In the genomic region with DNA sequence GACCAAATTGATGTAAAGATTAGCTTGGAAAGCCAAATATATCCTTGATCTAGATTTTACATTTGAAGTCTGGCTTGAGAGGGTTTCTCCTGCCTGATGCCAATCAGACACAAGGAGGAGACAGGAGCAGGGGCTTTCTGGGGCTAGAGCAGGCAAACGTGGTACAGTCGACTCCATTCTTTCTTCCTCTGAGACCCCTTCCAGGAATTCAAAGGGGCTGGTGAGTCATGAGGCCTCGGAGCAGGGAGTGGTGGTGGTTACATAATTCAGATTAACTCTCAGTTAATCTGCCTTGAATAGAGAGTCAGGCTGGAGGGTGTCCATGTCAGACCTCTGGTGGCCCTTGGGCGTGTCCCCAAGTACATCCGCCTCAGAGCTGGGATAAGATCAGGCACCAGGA, we compare ENCODE assay signal across 15 cellular contexts. TPM values are rescaled to one million over a fixed set of nuclear protein-coding genes. Genes with fewer than 3 reads are reported as not detected.
A peak's percentile ranks its signal among the peaks of the same experiment; 100 is the strongest.
DNase-seq lines count a peak whose midpoint lies in the region; ATAC-seq, FAIRE-seq and TF ChIP-seq lines count a peak whose summit lies in the region.
"Had no signal": no experiment of that assay in that cellular context is flagged by ENCODE, and none has a peak within 500 bp of the region (broad histone marks: within the 10 kb centered on the region; RNA-seq: fewer than 3 reads in every experiment).

No MANE protein-coding gene starts in this region.

- H3K36me3 Mint-ChIP-seq in GM23338 (ENCODE audit: low read depth), result no peaks in the 10 kb centered on the region; the same call in 2 of the 3 replicates
- H3K36me3 Mint-ChIP-seq: CD4-positive, alpha-beta memory T cell had no signal

- H3K9me2 ChIP-seq in GM23338 (ENCODE audit: insufficient read depth), result no peaks in the 10 kb centered on the region

- peak overlapping the region; percentile 21 for H3K4me3 Mint-ChIP-seq in GM23338
- H3K4me3 Mint-ChIP-seq: CD4-positive, alpha-beta memory T cell had no signal

- H3K23ac ChIP-seq in H1 (ENCODE audit: insufficient read length), result no peak overlapping the region

- no peak overlapping the region for H3K27ac ChIP-seq in GM23338 (ENCODE audit: low read depth)
- H3K27ac ChIP-seq in RWPE2 (ENCODE audit: poor library complexity, severe bottlenecking), result peak overlapping the region; percentile 50
- H3K27ac ChIP-seq in H1 (ENCODE audit: low read depth, low read length), result no peak overlapping the region
- H3K27ac ChIP-seq in substantia nigra (ENCODE audit: low read depth, low read length, poor library complexity, severe bottlenecking), result peak overlapping the region; percentile 96

- no peaks in the 10 kb centered on the region for H4K20me1 ChIP-seq in GM23338 (replicated peaks; ENCODE audit: insufficient read depth)
- H4K20me1 ChIP-seq in H1 (replicated peaks in 1 of 2; ENCODE audit: control insufficient read depth in 1 of 2, insufficient read depth in 2 of 2, low read length in 2 of 2), result peaks cover 3 to 13% of the 10 kb centered on the region in 2 experiments

- H3K9me3 ChIP-seq in RWPE2 (ENCODE audit: severe bottlenecking), result peaks cover 3% of the 10 kb centered on the region
- H3K9me3 ChIP-seq in H1 (ENCODE audit: insufficient read depth in 2 of 2, low read depth in 1 of 2, low read length in 1 of 2), result no peaks in the 10 kb centered on the region

- peaks cover 15% of the 10 kb centered on the region; the same call in 1 of the 2 replicates for H3K23me2 ChIP-seq in H1 (ENCODE audit: low read depth, low read length)

- no peak for DNase-seq in GM23338 (ENCODE audit: low spot score)
- DNase-seq in RWPE2 (ENCODE audit: low spot score), result no peak
- DNase-seq in H1 (ENCODE audit: low read depth in 1 of 2, low spot score in 2 of 2), result no peak
- peak in 1 of 49 donors; percentile 18 for DNase-seq in substantia nigra (lab: John Stamatoyannopoulos, UW)
- no peak for DNase-seq in NK-92 (lab: John Stamatoyannopoulos, UW; ENCODE audit: unreplicated experiment)
- DNase-seq in iPS-NIHi7 (ENCODE audit: extremely low spot score), result no peak
- DNase-seq: AML-193; CD4-positive, alpha-beta memory T cell; HCEC 1CT; KBM-7; NCI-H146; SHP77 had no signal

- no peak overlapping the region for H3K18ac ChIP-seq in H1 (ENCODE audit: extremely low read depth, low read length)

- peaks cover 52% of the 10 kb centered on the region for H3K27me3 Mint-ChIP-seq in GM23338 (ENCODE audit: insufficient read depth, low read depth, poor library complexity)

- H3K79me2 ChIP-seq in GM23338 (replicated peaks; ENCODE audit: insufficient read depth), result no peaks in the 10 kb centered on the region
- peaks cover 0 to 22% of the 10 kb centered on the region in 2 experiments; a peak in 2 of 4 replicates for H3K79me2 ChIP-seq in H1 (ENCODE audit: control insufficient read depth in 1 of 2, insufficient read depth in 2 of 2, low read length in 2 of 2)

- H2AFZ ChIP-seq in GM23338 (no peak overlapping the region), H1 (ENCODE audit: low read length) (no peak overlapping the region)

- WGBS in H1 (ENCODE audit: extremely low coverage in 1 of 2, insufficient coverage in 1 of 2, insufficient read length in 1 of 2, insufficient replicate concordance in 2 of 2, low coverage in 1 of 2, low lambda C conversion rate in 2 of 2, missing lambda C conversion rate in 1 of 2), 2 experiments, result 53% methylated on average over 5 of the region's 5 CpGs; no CpG with 5 or more reads in 1 of the 2 experiments

- TF ChIP-seq CTCF in GM23338 (conservative IDR thresholded peaks at IDR 0.05; ENCODE audit: low read depth in 2 of 2) (no peak), RWPE2 (IDR thresholded peaks at IDR 0.05; ENCODE audit: poor library complexity, severe bottlenecking) (no peak), H1 (IDR thresholded peaks at IDR 0.05; ENCODE audit: control extremely low read depth in 1 of 3, insufficient read depth in 1 of 3, low read depth in 1 of 3, low read length in 3 of 3) (peak in 1 of 3 experiments; percentile 2; a peak in 1 of 4 replicates)

- no peak overlapping the region for H2BK15ac ChIP-seq in H1 (ENCODE audit: low read length)

- CTCF ChIA-PET in H1 (lab: Charles Lee; ENCODE audit: partially characterized antibody), result interaction anchor here (0.6 to 7.1 kb wide), 12 partner anchors 13 to 873 kb away, joined by 3 to 51 read pairs (median 4); no protein-coding TSS in a partner anchor

- no peak overlapping the region for H3K56ac ChIP-seq in H1 (replicated peaks; ENCODE audit: insufficient read length, low read depth, low read length)

- H3K4me2 ChIP-seq in GM23338 (no peak overlapping the region), H1 (ENCODE audit: insufficient read depth in 1 of 2, low read depth in 2 of 2, low read length in 2 of 2) (peak overlapping the region; percentile 45 to 66; a peak in 3 of 4 replicates)

- TF ChIP-seq RAD21 in H1 (IDR thresholded peaks at IDR 0.05 in 1 of 2, conservative IDR thresholded peaks at IDR 0.05 in 1 of 2; ENCODE audit: low read depth in 2 of 2, low read length in 2 of 2), result peak in 1 of 2 experiments; percentile 18; a peak in 2 of 4 replicates

- H3K36me3 ChIP-seq in GM23338 (ENCODE audit: insufficient read depth) (peaks cover 4% of the 10 kb centered on the region; the same call in 1 of the 2 replicates), RWPE2 (ENCODE audit: low read depth) (no peaks in the 10 kb centered on the region), H1 (ENCODE audit: control insufficient read depth in 2 of 4, insufficient read depth in 4 of 4, low read length in 3 of 4) (no peaks in the 10 kb centered on the region)

- TF ChIP-seq POLR2A in H1 (IDR thresholded peaks at IDR 0.05; ENCODE audit: control extremely low read depth in 1 of 2, low read depth in 2 of 2, low read length in 2 of 2), result no peak

- no peak overlapping the region for H2BK12ac ChIP-seq in H1 (ENCODE audit: low read depth, low read length)

- no peak for ATAC-seq in GM23338
- ATAC-seq in RWPE2 (ENCODE audit: low read depth), result no peak
- no peak for ATAC-seq in GM21390 (IDR thresholded peaks at IDR 0.05; ENCODE audit: unreplicated experiment)
- ATAC-seq: Panc1, SK-N-SH treated with all-trans-retinoic acid at 6 μM for 48 hours had no signal

- H3K4me3 ChIP-seq in GM23338 (no peak overlapping the region), RWPE2 (ENCODE audit: severe bottlenecking) (no peak overlapping the region), H1 (ENCODE audit: extremely low read depth in 1 of 4, insufficient read depth in 2 of 4, low read depth in 3 of 4, low read length in 4 of 4) (no peak overlapping the region)

- POLR2A ChIA-PET in H1 (lab: Charles Lee; ENCODE audit: partially characterized antibody), result interaction anchor here (0.8 kb wide), 1 partner anchor 12 kb away, joined by 3 read pairs; no protein-coding TSS in a partner anchor

- no peak overlapping the region for H2AK5ac ChIP-seq in H1 (ENCODE audit: low read depth, low read length)

- H3K4ac ChIP-seq in H1 (replicated peaks; ENCODE audit: insufficient read length, low read depth, low read length), result peak overlapping the region; percentile 60

- H2BK120ac ChIP-seq in H1 (replicated peaks; ENCODE audit: low read depth, low read length), result no peak overlapping the region

- peaks cover 60% of the 10 kb centered on the region for H3K4me1 Mint-ChIP-seq in GM23338

- H4K5ac ChIP-seq in H1 (ENCODE audit: insufficient read length, low read depth, low read length), result no peak overlapping the region

- no peak overlapping the region for H4K91ac ChIP-seq in H1 (replicated peaks; ENCODE audit: insufficient read length, low read length)

- H3K4me1 ChIP-seq in GM23338 (ENCODE audit: insufficient read depth) (no peaks in the 10 kb centered on the region), RWPE2 (ENCODE audit: insufficient read depth, poor library complexity, severe bottlenecking) (peaks cover 23% of the 10 kb centered on the region), H1 (replicated peaks in 1 of 4; ENCODE audit: control insufficient read depth in 3 of 4, insufficient read depth in 4 of 4, low read length in 3 of 4) (peaks cover 4 to 25% (median 17%) of the 10 kb centered on the region in 4 experiments)

- no peaks in the 10 kb centered on the region for H3F3A ChIP-seq in GM23338 (replicated peaks; ENCODE audit: low read depth)

- H4K8ac ChIP-seq in H1 (ENCODE audit: extremely low read depth, insufficient read depth, low read length), result no peak overlapping the region

- no peak overlapping the region for H2BK20ac ChIP-seq in H1 (ENCODE audit: low read length)

- H2BK5ac ChIP-seq in H1 (ENCODE audit: low read depth, low read length), result no peak overlapping the region

- no peak overlapping the region for H3K14ac ChIP-seq in H1 (ENCODE audit: insufficient read length)

- TF ChIP-seq EP300 in H1 (IDR thresholded peaks at IDR 0.05; ENCODE audit: borderline replicate concordance in 1 of 2, low read depth in 2 of 2, low read length in 2 of 2), result no peak

- no peak overlapping the region for H3K9ac ChIP-seq in H1 (replicated peaks in 1 of 4; ENCODE audit: extremely low read depth in 1 of 4, low read depth in 3 of 4, low read length in 3 of 4)

- H3K27me3 ChIP-seq in GM23338 (ENCODE audit: insufficient read depth) (no peaks in the 10 kb centered on the region), RWPE2 (ENCODE audit: insufficient read depth, poor library complexity, severe bottlenecking) (no peaks in the 10 kb centered on the region), H1 (replicated peaks in 1 of 4; ENCODE audit: control insufficient read depth in 3 of 4, extremely low read depth in 1 of 4, insufficient read depth in 3 of 4, low read length in 3 of 4) (peaks cover 11 to 44% (median 41%) of the 10 kb centered on the region in 4 experiments)

- H3K27ac Mint-ChIP-seq in GM23338, result no peak overlapping the region
- H3K27ac Mint-ChIP-seq: CD4-positive, alpha-beta memory T cell had no signal

- H3K9me3 Mint-ChIP-seq in GM23338, result no peaks in the 10 kb centered on the region
- H3K9me3 Mint-ChIP-seq: CD4-positive, alpha-beta memory T cell had no signal

- FAIRE-seq in H1 (lab: Jason Lieb, UNC), result no peak

- peaks cover 2% of the 10 kb centered on the region for H3K79me1 ChIP-seq in H1 (ENCODE audit: low read depth, low read length)

TF ChIP-seq in GM23338, 12 proteins besides CTCF, POLR2A, EP300 and RAD21 (continues in another document):
- TF ChIP-seq POLR2AphosphoS5 (IDR thresholded peaks at IDR 0.05; ENCODE audit: low read depth), result no peak

TF ChIP-seq in H1, 55 proteins besides CTCF, POLR2A, EP300 and RAD21 (continues in another document):
- TF ChIP-seq SAP30 (IDR thresholded peaks at IDR 0.05; ENCODE audit: insufficient read depth, insufficient replicate concordance, low read length), result no peak

RNA-seq across cellular contexts. Expression of a gene that starts 4.8 kb away (rescaled TPM):
- 0.23 TPM in 1 of 2 replicates, not detected in the other for total RNA-seq in GM23338 (2014; rRNA removed; shearing (Covaris generic))
- polyA plus RNA-seq in GM23338 (2016; fragmentation: Nextera tagmentation; extraction: Ambion mirVana) (not detected in 2 replicates), H1 (2011; rRNA removed) (1.9 and 2.2 TPM in 2 replicates)
- 6.2 and 6.6 TPM in 2 replicates for total RNA-seq in H1 (2021; fragmentation: NEBNext Ultra II Directional; extraction: Animal tissue kit (Norgen Biotek cat#: 25700))
- 1.7 TPM for polyA plus RNA-seq in H1 (2011; cell fraction: cytosol; rRNA removed)
- polyA plus RNA-seq in H1 (2011; cell fraction: nucleus; rRNA removed), result 3.2 TPM
- polyA plus RNA-seq in H1 (2012, experiment 1 of 2), result 1.9 to 2.8 TPM (median 2.2 TPM) in 4 replicates
- 1.4 TPM for polyA plus RNA-seq in H1 (2012, experiment 2 of 2)
- 2.6 TPM for polyA plus RNA-seq in H1 (2013, experiment 1 of 2)
- polyA plus RNA-seq in H1 (2013, experiment 2 of 2), result 2.9 TPM
- polyA minus RNA-seq in H1 (2011; rRNA and poly(A)+ RNA removed), result 1.5 and 2.4 TPM in 2 replicates
- 0.95 TPM for polyA minus RNA-seq in H1 (2011; cell fraction: cytosol; rRNA and poly(A)+ RNA removed)
- polyA minus RNA-seq in H1 (2011; cell fraction: nucleus; rRNA and poly(A)+ RNA removed), result 3.6 TPM
- polyA plus RNA-seq: CD4-positive, alpha-beta memory T cell had no signal

Comparison
In these comparisons a context has a peak if more than half of its experiments do, and no peak if none do; other contexts are left out.
1. H3K27ac ChIP-seq: peak in RWPE2 (single experiment) and substantia nigra (single experiment); none in GM23338 (single experiment) and H1 (single experiment).